Comparison of ENCODE assay signal across 1 cellular context in the genomic region with DNA sequence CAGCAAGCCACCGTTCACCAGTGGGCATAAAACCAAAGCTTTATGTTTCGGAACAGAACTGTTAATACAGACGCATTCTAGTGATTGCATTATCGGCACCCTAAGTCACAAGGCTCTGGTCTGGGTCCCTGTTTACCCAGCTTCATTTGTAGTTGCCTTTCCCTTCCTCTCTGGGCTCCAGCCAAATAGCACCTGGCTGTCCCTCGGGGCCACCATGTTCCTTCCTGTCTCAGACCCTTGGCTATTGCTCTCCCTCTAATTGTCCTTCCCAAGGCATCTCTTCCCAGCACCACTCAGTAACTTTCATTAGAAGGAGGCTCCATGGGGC.
TF ChIP-seq lines count a peak whose summit lies in the region.

No MANE protein-coding gene starts in this region.

TF ChIP-seq in WTC11, 78 proteins besides CTCF, POLR2A, EP300 and RAD21 (continued from another document):
- TF ChIP-seq STAT6 (CRISPR knock-in tag; conservative IDR thresholded peaks at IDR 0.05; ENCODE audit: low read depth), result no peak
- TF ChIP-seq, protein P1, sequence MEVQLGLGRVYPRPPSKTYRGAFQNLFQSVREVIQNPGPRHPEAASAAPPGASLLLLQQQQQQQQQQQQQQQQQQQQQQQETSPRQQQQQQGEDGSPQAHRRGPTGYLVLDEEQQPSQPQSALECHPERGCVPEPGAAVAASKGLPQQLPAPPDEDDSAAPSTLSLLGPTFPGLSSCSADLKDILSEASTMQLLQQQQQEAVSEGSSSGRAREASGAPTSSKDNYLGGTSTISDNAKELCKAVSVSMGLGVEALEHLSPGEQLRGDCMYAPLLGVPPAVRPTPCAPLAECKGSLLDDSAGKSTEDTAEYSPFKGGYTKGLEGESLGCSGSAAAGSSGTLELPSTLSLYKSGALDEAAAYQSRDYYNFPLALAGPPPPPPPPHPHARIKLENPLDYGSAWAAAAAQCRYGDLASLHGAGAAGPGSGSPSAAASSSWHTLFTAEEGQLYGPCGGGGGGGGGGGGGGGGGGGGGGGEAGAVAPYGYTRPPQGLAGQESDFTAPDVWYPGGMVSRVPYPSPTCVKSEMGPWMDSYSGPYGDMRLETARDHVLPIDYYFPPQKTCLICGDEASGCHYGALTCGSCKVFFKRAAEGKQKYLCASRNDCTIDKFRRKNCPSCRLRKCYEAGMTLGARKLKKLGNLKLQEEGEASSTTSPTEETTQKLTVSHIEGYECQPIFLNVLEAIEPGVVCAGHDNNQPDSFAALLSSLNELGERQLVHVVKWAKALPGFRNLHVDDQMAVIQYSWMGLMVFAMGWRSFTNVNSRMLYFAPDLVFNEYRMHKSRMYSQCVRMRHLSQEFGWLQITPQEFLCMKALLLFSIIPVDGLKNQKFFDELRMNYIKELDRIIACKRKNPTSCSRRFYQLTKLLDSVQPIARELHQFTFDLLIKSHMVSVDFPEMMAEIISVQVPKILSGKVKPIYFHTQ (CRISPR knock-in tag; IDR thresholded peaks at IDR 0.05), result no peak
- no peak for TF ChIP-seq SOX15 (CRISPR knock-in tag; IDR thresholded peaks at IDR 0.05)
- TF ChIP-seq, protein P2, sequence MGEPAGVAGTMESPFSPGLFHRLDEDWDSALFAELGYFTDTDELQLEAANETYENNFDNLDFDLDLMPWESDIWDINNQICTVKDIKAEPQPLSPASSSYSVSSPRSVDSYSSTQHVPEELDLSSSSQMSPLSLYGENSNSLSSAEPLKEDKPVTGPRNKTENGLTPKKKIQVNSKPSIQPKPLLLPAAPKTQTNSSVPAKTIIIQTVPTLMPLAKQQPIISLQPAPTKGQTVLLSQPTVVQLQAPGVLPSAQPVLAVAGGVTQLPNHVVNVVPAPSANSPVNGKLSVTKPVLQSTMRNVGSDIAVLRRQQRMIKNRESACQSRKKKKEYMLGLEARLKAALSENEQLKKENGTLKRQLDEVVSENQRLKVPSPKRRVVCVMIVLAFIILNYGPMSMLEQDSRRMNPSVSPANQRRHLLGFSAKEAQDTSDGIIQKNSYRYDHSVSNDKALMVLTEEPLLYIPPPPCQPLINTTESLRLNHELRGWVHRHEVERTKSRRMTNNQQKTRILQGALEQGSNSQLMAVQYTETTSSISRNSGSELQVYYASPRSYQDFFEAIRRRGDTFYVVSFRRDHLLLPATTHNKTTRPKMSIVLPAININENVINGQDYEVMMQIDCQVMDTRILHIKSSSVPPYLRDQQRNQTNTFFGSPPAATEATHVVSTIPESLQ (CRISPR knock-in tag; IDR thresholded peaks at IDR 0.05), result no peak
- TF ChIP-seq ZBTB43 (CRISPR knock-in tag; IDR thresholded peaks at IDR 0.05), result no peak
- no peak for TF ChIP-seq NR1H2 (CRISPR knock-in tag; IDR thresholded peaks at IDR 0.05)
- no peak for TF ChIP-seq ESRRA (CRISPR knock-in tag; IDR thresholded peaks at IDR 0.05; ENCODE audit: borderline replicate concordance)
- TF ChIP-seq CREB1 (CRISPR knock-in tag; IDR thresholded peaks at IDR 0.05), result no peak
- no peak for TF ChIP-seq NFYB (CRISPR knock-in tag; conservative IDR thresholded peaks at IDR 0.05; ENCODE audit: low read depth)
- TF ChIP-seq ELF4 (CRISPR knock-in tag; IDR thresholded peaks at IDR 0.05; ENCODE audit: low read depth), result no peak
- TF ChIP-seq FOXP1 (CRISPR knock-in tag; IDR thresholded peaks at IDR 0.05; ENCODE audit: borderline replicate concordance), result no peak
- no peak for TF ChIP-seq HMGA2 (CRISPR knock-in tag; IDR thresholded peaks at IDR 0.05)
- TF ChIP-seq, protein P3, sequence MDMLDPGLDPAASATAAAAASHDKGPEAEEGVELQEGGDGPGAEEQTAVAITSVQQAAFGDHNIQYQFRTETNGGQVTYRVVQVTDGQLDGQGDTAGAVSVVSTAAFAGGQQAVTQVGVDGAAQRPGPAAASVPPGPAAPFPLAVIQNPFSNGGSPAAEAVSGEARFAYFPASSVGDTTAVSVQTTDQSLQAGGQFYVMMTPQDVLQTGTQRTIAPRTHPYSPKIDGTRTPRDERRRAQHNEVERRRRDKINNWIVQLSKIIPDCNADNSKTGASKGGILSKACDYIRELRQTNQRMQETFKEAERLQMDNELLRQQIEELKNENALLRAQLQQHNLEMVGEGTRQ (CRISPR knock-in tag; IDR thresholded peaks at IDR 0.05), result no peak
